In the genomic region with DNA sequence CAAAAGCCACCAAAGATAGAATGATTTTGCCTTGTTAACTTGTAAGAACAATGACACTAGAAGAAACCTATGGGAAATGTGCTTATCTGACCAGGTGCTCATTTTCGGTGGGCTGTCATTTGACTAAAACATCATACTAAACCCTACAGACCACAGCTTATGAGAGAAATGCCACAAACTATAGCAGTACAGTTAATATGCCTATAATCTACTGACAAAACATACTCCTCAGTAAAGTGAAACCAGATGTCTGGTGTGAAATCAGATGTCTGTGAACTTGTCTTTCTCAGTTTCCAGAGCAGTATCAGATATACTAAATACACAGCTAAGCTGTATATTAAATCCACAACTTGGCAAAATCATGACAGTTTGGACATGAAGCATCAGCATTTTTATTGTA, we compare ENCODE assay signal across 1 cellular context.
A peak's percentile ranks its signal among the peaks of the same experiment; 100 is the strongest.
TF ChIP-seq lines count a peak whose summit lies in the region.

No MANE protein-coding gene starts in this region.

TF ChIP-seq in K562, 482 proteins besides CTCF, POLR2A, EP300 and RAD21 (continued from another document):
- TF ChIP-seq, protein P1, sequence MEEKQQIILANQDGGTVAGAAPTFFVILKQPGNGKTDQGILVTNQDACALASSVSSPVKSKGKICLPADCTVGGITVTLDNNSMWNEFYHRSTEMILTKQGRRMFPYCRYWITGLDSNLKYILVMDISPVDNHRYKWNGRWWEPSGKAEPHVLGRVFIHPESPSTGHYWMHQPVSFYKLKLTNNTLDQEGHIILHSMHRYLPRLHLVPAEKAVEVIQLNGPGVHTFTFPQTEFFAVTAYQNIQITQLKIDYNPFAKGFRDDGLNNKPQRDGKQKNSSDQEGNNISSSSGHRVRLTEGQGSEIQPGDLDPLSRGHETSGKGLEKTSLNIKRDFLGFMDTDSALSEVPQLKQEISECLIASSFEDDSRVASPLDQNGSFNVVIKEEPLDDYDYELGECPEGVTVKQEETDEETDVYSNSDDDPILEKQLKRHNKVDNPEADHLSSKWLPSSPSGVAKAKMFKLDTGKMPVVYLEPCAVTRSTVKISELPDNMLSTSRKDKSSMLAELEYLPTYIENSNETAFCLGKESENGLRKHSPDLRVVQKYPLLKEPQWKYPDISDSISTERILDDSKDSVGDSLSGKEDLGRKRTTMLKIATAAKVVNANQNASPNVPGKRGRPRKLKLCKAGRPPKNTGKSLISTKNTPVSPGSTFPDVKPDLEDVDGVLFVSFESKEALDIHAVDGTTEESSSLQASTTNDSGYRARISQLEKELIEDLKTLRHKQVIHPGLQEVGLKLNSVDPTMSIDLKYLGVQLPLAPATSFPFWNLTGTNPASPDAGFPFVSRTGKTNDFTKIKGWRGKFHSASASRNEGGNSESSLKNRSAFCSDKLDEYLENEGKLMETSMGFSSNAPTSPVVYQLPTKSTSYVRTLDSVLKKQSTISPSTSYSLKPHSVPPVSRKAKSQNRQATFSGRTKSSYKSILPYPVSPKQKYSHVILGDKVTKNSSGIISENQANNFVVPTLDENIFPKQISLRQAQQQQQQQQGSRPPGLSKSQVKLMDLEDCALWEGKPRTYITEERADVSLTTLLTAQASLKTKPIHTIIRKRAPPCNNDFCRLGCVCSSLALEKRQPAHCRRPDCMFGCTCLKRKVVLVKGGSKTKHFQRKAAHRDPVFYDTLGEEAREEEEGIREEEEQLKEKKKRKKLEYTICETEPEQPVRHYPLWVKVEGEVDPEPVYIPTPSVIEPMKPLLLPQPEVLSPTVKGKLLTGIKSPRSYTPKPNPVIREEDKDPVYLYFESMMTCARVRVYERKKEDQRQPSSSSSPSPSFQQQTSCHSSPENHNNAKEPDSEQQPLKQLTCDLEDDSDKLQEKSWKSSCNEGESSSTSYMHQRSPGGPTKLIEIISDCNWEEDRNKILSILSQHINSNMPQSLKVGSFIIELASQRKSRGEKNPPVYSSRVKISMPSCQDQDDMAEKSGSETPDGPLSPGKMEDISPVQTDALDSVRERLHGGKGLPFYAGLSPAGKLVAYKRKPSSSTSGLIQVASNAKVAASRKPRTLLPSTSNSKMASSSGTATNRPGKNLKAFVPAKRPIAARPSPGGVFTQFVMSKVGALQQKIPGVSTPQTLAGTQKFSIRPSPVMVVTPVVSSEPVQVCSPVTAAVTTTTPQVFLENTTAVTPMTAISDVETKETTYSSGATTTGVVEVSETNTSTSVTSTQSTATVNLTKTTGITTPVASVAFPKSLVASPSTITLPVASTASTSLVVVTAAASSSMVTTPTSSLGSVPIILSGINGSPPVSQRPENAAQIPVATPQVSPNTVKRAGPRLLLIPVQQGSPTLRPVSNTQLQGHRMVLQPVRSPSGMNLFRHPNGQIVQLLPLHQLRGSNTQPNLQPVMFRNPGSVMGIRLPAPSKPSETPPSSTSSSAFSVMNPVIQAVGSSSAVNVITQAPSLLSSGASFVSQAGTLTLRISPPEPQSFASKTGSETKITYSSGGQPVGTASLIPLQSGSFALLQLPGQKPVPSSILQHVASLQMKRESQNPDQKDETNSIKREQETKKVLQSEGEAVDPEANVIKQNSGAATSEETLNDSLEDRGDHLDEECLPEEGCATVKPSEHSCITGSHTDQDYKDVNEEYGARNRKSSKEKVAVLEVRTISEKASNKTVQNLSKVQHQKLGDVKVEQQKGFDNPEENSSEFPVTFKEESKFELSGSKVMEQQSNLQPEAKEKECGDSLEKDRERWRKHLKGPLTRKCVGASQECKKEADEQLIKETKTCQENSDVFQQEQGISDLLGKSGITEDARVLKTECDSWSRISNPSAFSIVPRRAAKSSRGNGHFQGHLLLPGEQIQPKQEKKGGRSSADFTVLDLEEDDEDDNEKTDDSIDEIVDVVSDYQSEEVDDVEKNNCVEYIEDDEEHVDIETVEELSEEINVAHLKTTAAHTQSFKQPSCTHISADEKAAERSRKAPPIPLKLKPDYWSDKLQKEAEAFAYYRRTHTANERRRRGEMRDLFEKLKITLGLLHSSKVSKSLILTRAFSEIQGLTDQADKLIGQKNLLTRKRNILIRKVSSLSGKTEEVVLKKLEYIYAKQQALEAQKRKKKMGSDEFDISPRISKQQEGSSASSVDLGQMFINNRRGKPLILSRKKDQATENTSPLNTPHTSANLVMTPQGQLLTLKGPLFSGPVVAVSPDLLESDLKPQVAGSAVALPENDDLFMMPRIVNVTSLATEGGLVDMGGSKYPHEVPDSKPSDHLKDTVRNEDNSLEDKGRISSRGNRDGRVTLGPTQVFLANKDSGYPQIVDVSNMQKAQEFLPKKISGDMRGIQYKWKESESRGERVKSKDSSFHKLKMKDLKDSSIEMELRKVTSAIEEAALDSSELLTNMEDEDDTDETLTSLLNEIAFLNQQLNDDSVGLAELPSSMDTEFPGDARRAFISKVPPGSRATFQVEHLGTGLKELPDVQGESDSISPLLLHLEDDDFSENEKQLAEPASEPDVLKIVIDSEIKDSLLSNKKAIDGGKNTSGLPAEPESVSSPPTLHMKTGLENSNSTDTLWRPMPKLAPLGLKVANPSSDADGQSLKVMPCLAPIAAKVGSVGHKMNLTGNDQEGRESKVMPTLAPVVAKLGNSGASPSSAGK (IDR thresholded peaks at IDR 0.05), result 0 out of 2 replicates have a peak, but pooled peaks have one; percentile 10
- TF ChIP-seq MAFG (tag; conservative IDR thresholded peaks at IDR 0.05), result 0 out of 2 replicates have a peak, but pooled peaks have one; percentile 18
- peak; percentile 22 for TF ChIP-seq TAF9B (IDR thresholded peaks at IDR 0.05; ENCODE audit: partially characterized antibody)
- 0 out of 2 replicates have a peak, but pooled peaks have one; percentile 6 for TF ChIP-seq NCOR1 (IDR thresholded peaks at IDR 0.05)
- TF ChIP-seq PHB2 (IDR thresholded peaks at IDR 0.05; ENCODE audit: low read depth), result no peak
- 0 out of 4 replicates have a peak, but pooled peaks of 1 of the 2 experiments have one; percentile 12 for TF ChIP-seq KDM1A (IDR thresholded peaks at IDR 0.05)
- peak; percentile 72 for TF ChIP-seq ZNF316 (IDR thresholded peaks at IDR 0.05)
- TF ChIP-seq NCOA6 (IDR thresholded peaks at IDR 0.05), result 0 out of 2 replicates have a peak, but pooled peaks have one; percentile 42
TF ChIP-seq in K562: peak in this region for 9.
